Comparison of ENCODE assay signal across 27 cellular contexts in the genomic region with DNA sequence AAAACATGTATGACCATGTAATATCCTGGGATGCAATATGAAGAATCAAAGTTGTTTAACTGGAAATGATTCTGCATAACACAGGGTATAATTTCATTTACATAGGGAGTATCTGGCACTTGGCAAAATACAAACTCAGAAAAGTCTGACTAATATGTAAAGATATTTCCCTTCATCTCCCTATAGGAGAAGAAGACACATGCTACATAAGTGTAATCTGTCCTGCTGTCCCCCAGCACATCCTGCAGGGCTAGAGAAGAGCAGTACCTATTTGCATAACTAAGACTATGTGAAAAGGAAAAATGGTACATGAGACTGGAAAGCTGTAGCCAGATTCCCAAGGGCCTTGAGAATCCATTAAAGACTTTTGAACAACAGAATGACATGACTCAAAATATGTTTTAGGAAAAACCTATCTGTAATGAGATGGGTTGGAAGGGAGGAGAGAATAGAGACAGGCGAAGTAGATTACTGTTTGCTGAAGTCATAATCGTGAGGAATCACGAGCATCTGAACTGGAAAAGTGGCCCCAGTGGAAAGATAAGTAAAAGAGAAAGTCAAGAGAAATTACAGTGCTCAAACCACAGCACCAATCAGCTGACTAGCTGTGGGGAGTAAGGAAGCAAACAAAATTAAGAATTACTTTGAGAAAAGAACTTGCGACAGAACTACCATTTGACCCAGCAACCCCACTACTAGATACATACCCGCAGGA.
DNase-seq lines count a peak whose midpoint lies in the region; ATAC-seq, FAIRE-seq and TF ChIP-seq lines count a peak whose summit lies in the region.
"Had no signal": no experiment of that assay in that cellular context is flagged by ENCODE, and none has a peak within 500 bp of the region (broad histone marks: within the 10 kb centered on the region; RNA-seq: fewer than 3 reads in every experiment).

No MANE protein-coding gene starts in this region.

- no peaks in the 10 kb centered on the region for H3K27me3 ChIP-seq in GM23248 (replicated peaks; ENCODE audit: insufficient read depth)
- no peaks in the 10 kb centered on the region for H3K27me3 ChIP-seq in PC-3 (ENCODE audit: low read length)
- no peaks in the 10 kb centered on the region for H3K27me3 ChIP-seq in bronchial epithelial cell (ENCODE audit: control insufficient read depth, insufficient read depth, low read length)
- H3K27me3 ChIP-seq in osteoblast (ENCODE audit: insufficient read depth, low read length), result no peaks in the 10 kb centered on the region
- H3K27me3 ChIP-seq: heart left ventricle, testis, uterus had no signal

- H3K4me1 ChIP-seq in GM23248 (ENCODE audit: insufficient read depth) (peaks cover 37% of the 10 kb centered on the region), PC-3 (ENCODE audit: insufficient read depth, low read length) (peaks cover 48% of the 10 kb centered on the region), osteoblast (ENCODE audit: insufficient read depth, low read length) (peaks cover 63% of the 10 kb centered on the region)
- H3K4me1 ChIP-seq: heart left ventricle, testis, uterus had no signal

- in situ Hi-C loops in GM23248 (cut with MboI), result no loop called here

- no peak for FAIRE-seq in bronchial epithelial cell (lab: Jason Lieb, UNC)
- FAIRE-seq: endometrium, H1, RCC 7860, small intestine had no signal

- H3K4me3 ChIP-seq in GM23248 (no peak overlapping the region), PC-3 (ENCODE audit: low read length) (no peak overlapping the region), bronchial epithelial cell (ENCODE audit: low read depth, low read length) (no peak overlapping the region), osteoblast (ENCODE audit: insufficient read depth, low read length) (no peak overlapping the region)
- H3K4me3 ChIP-seq: heart left ventricle, testis, uterus had no signal

- H3K36me3 ChIP-seq in GM23248 (ENCODE audit: low read depth), result no peaks in the 10 kb centered on the region
- H3K36me3 ChIP-seq in PC-3 (ENCODE audit: low read depth, low read length), result no peaks in the 10 kb centered on the region
- no peaks in the 10 kb centered on the region for H3K36me3 ChIP-seq in bronchial epithelial cell (ENCODE audit: control insufficient read depth, insufficient read depth, low read length)
- H3K36me3 ChIP-seq in osteoblast (ENCODE audit: insufficient read depth, low read length), result no peaks in the 10 kb centered on the region
- H3K36me3 ChIP-seq: heart left ventricle, uterus had no signal

- TSS peak; percentile 60 for BruUV-seq in PC-3 (replicated peaks; lab: Mats Ljungman, UMichigan)

- H3K9me3 ChIP-seq in GM23248 (ENCODE audit: low read depth) (no peaks in the 10 kb centered on the region), PC-3 (ENCODE audit: low read length) (no peaks in the 10 kb centered on the region), osteoblast (ENCODE audit: low read depth, low read length) (no peaks in the 10 kb centered on the region)
- H3K9me3 ChIP-seq: heart left ventricle, testis, uterus had no signal

- intact Hi-C loops in PC-3 (cut with micrococcal nuclease) (no loop called here), sciatic nerve (cut with DNase I) (no loop called here)

- POLR2A ChIA-PET in PC-3 (lab: Charles Lee; ENCODE audit: unreplicated experiment), result no interaction called here

- TF ChIP-seq CTCF in PC-3 (conservative IDR thresholded peaks at IDR 0.05; ENCODE audit: low read depth, low read length) (no peak), bronchial epithelial cell (IDR thresholded peaks at IDR 0.05; ENCODE audit: insufficient read depth, low read length, severe bottlenecking) (no peak), osteoblast (IDR thresholded peaks at IDR 0.05; ENCODE audit: extremely low read depth, low read depth, low read length) (no peak)

- no peaks in the 10 kb centered on the region for H3K79me2 ChIP-seq in GM23248 (ENCODE audit: insufficient read depth)
- no peaks in the 10 kb centered on the region for H3K79me2 ChIP-seq in PC-3 (ENCODE audit: low read length)
- no peaks in the 10 kb centered on the region for H3K79me2 ChIP-seq in osteoblast (ENCODE audit: insufficient read depth, low read length)

- H3K9me2 ChIP-seq in GM23248 (ENCODE audit: insufficient read depth) (no peaks in the 10 kb centered on the region), PC-3 (replicated peaks; ENCODE audit: low read length) (no peaks in the 10 kb centered on the region)

- peak; percentile 70 for ATAC-seq in PC-3
- no peak for ATAC-seq in sciatic nerve
- ATAC-seq in GM19351 (IDR thresholded peaks at IDR 0.05; ENCODE audit: unreplicated experiment), result no peak
- ATAC-seq: activated naive CD8-positive, alpha-beta T cell treated with anti-CD3 and anti-CD28 coated beads, Interleukin-2, amount 50 U/mL, for 24 hours; heart left ventricle; left colon; stimulated activated effector memory CD8-positive, alpha-beta T cell treated with anti-CD3 and anti-CD28 coated beads, Interleukin-12 subunit alpha, Interleukin-12 subunit beta, amount 100 ng/mL, for 72 hours had no signal

- 97 to 98% methylated on average over 5 of the region's 5 CpGs for WGBS in GM23248 (ENCODE audit: low coverage in 1 of 2, low lambda C conversion rate in 2 of 2, missing lambda C conversion rate in 2 of 2), 2 experiments

- H3K4me2 ChIP-seq in GM23248 (ENCODE audit: unreplicated experiment) (no peak overlapping the region), PC-3 (ENCODE audit: low read length) (0 out of 2 replicates have a peak overlapping the region, but pooled peaks have one; percentile 3), osteoblast (ENCODE audit: insufficient read depth, low read length) (peak overlapping the region; percentile 31)

- H3K9ac ChIP-seq in GM23248, result no peak overlapping the region
- peak overlapping the region; percentile 19; the same call in 1 of the 2 replicates for H3K9ac ChIP-seq in PC-3 (ENCODE audit: low read length)

- H3K27ac ChIP-seq in GM23248 (no peak overlapping the region), PC-3 (ENCODE audit: low read length) (peak overlapping the region; percentile 51), osteoblast (ENCODE audit: low read depth, low read length) (peak overlapping the region; percentile 93)
- H3K27ac ChIP-seq: heart left ventricle, testis, uterus had no signal

- DNase-seq in GM23248, result peak; percentile 24
- peak; percentile 66 for DNase-seq in PC-3
- DNase-seq in bronchial epithelial cell (ENCODE audit: low read depth), result peak; percentile 78
- DNase-seq in osteoblast (ENCODE audit: insufficient read length, low spot score, missing footprints), result no peak
- DNase-seq in sciatic nerve (ENCODE audit: low spot score), result no peak
- no peak for DNase-seq in stimulated activated naive CD4-positive, alpha-beta T cell (lab: John Stamatoyannopoulos, UW)
- DNase-seq: activated CD4-positive, alpha-beta T cell treated with anti-CD3 and anti-CD28 coated beads for 4 hours; activated CD8-positive, alpha-beta memory T cell treated with anti-CD3 and anti-CD28 coated beads for 24 hours; activated gamma-delta T cell; activated naive CD8-positive, alpha-beta T cell treated with anti-CD3 and anti-CD28 coated beads, Interleukin-2, amount 50 U/mL, for 24 hours; activated T-cell treated with anti-CD3 and anti-CD28 coated beads, Interleukin-2, amount 50 U/mL, for 1 hour; heart left ventricle; Kasumi-1; left colon; mesendoderm; NCI-H1694 treated with DMSO at 0.1 percent for 48 hours; NCI-H2171 treated with DMSO at 0.1 percent for 48 hours; NCI-H526 treated with DMSO at 0.1 percent for 48 hours; small intestine; T-helper 2 cell; testis; uterus had no signal

- H3F3A ChIP-seq in GM23248 (ENCODE audit: insufficient read depth), result peaks cover 12% of the 10 kb centered on the region
- no peaks in the 10 kb centered on the region for H3F3A ChIP-seq in PC-3 (ENCODE audit: low read length, unreplicated experiment)

- H4K20me1 ChIP-seq in GM23248 (ENCODE audit: insufficient read depth) (no peaks in the 10 kb centered on the region), PC-3 (ENCODE audit: low read length) (no peaks in the 10 kb centered on the region), osteoblast (ENCODE audit: insufficient read depth, low read length) (no peaks in the 10 kb centered on the region)

- CTCF ChIA-PET in PC-3 (lab: Charles Lee), result no interaction called here

- no peak overlapping the region for H2AFZ ChIP-seq in GM23248
- no peak overlapping the region for H2AFZ ChIP-seq in PC-3 (ENCODE audit: low read length)
- peak overlapping the region; percentile 24 for H2AFZ ChIP-seq in osteoblast (ENCODE audit: low read length)

Comparison
In these comparisons a context has a peak if more than half of its experiments do, and no peak if none do; other contexts are left out.
1. DNase-seq: peak in GM23248 (single experiment), PC-3 (single experiment) and bronchial epithelial cell (single experiment); none in osteoblast (single experiment), sciatic nerve (single experiment) and stimulated activated naive CD4-positive, alpha-beta T cell (0 of 6).